In genomic region chr3:122004123-122004522, GRCh38 we compare ENCODE assay signal across 15 cellular contexts. TPM values are rescaled to one million over a fixed set of nuclear protein-coding genes. Genes with fewer than 3 reads are reported as not detected.
A peak's percentile ranks its signal among the peaks of the same experiment; 100 is the strongest.
DNase-seq lines count a peak whose midpoint lies in the region; ATAC-seq lines count a peak whose summit lies in the region.
"Had no signal": no experiment of that assay in that cellular context is flagged by ENCODE, and none has a peak within 500 bp of the region (broad histone marks: within the 10 kb centered on the region; RNA-seq: fewer than 3 reads in every experiment).

No MANE protein-coding gene starts in this region.

- no peaks in the 10 kb centered on the region for H3K36me3 Mint-ChIP-seq in activated naive CD8-positive, alpha-beta T cell treated with anti-CD3 and anti-CD28 coated beads, Interleukin-2, amount 50 U/mL, for 24 hours (ENCODE audit: low read depth)
- H3K36me3 Mint-ChIP-seq in activated naive CD8-positive, alpha-beta T cell treated with anti-CD3 and anti-CD28 coated beads for 36 hours = no peaks in the 10 kb centered on the region
- H3K36me3 Mint-ChIP-seq in activated T-helper 17 cell treated with anti-CD3 and anti-CD28 coated beads, Interleukin-2, amount 50 U/mL, for 72 hours (ENCODE audit: low read depth) = no peaks in the 10 kb centered on the region

- no peak for DNase-seq in activated naive CD8-positive, alpha-beta T cell treated with anti-CD3 and anti-CD28 coated beads, Interleukin-2, amount 50 U/mL, for 24 hours
- no peak for DNase-seq in activated naive CD8-positive, alpha-beta T cell treated with anti-CD3 and anti-CD28 coated beads for 36 hours
- DNase-seq in NCI-H2081 treated with DMSO at 0.1 percent for 48 hours (lab: John Stamatoyannopoulos, UW) = peak; percentile 84
- DNase-seq in inferior parietal cortex (ENCODE audit: extremely low spot score) = no peak
- no peak for DNase-seq in AG08395 (ENCODE audit: low spot score)
- DNase-seq: ACHN; activated CD4-positive, alpha-beta T cell treated with anti-CD3 and anti-CD28 coated beads, Interleukin-2, amount 50 U/mL, for 48 hours; activated gamma-delta T cell; DMS 273 treated with DMSO at 0.1 percent for 48 hours; tibial artery had no signal

- no peaks in the 10 kb centered on the region for H3K9me3 Mint-ChIP-seq in activated naive CD8-positive, alpha-beta T cell treated with anti-CD3 and anti-CD28 coated beads, Interleukin-2, amount 50 U/mL, for 24 hours
- H3K9me3 Mint-ChIP-seq in activated naive CD8-positive, alpha-beta T cell treated with anti-CD3 and anti-CD28 coated beads for 36 hours = no peaks in the 10 kb centered on the region
- H3K9me3 Mint-ChIP-seq in activated T-helper 17 cell treated with anti-CD3 and anti-CD28 coated beads, Interleukin-2, amount 50 U/mL, for 72 hours = no peaks in the 10 kb centered on the region

- peak overlapping the region; percentile 67 for H3K27ac Mint-ChIP-seq in activated naive CD8-positive, alpha-beta T cell treated with anti-CD3 and anti-CD28 coated beads, Interleukin-2, amount 50 U/mL, for 24 hours
- H3K27ac Mint-ChIP-seq in activated naive CD8-positive, alpha-beta T cell treated with anti-CD3 and anti-CD28 coated beads for 36 hours = no peak overlapping the region
- peak overlapping the region; percentile 9 for H3K27ac Mint-ChIP-seq in activated T-helper 17 cell treated with anti-CD3 and anti-CD28 coated beads, Interleukin-2, amount 50 U/mL, for 72 hours

- no peak for ATAC-seq in activated naive CD8-positive, alpha-beta T cell treated with anti-CD3 and anti-CD28 coated beads, Interleukin-2, amount 50 U/mL, for 24 hours
- no peak for ATAC-seq in activated T-helper 17 cell treated with anti-CD3 and anti-CD28 coated beads, Interleukin-2, amount 50 U/mL, for 72 hours (replicated peaks)
- ATAC-seq in HG03521 (IDR thresholded peaks at IDR 0.05; ENCODE audit: unreplicated experiment) (no peak), GM21367 (IDR thresholded peaks at IDR 0.05; ENCODE audit: unreplicated experiment) (no peak)

- H3K4me1 Mint-ChIP-seq in activated naive CD8-positive, alpha-beta T cell treated with anti-CD3 and anti-CD28 coated beads, Interleukin-2, amount 50 U/mL, for 24 hours = peaks cover 30% of the 10 kb centered on the region
- peaks cover 12% of the 10 kb centered on the region for H3K4me1 Mint-ChIP-seq in activated naive CD8-positive, alpha-beta T cell treated with anti-CD3 and anti-CD28 coated beads for 36 hours
- peaks cover 19% of the 10 kb centered on the region for H3K4me1 Mint-ChIP-seq in activated T-helper 17 cell treated with anti-CD3 and anti-CD28 coated beads, Interleukin-2, amount 50 U/mL, for 72 hours

- peaks cover 16% of the 10 kb centered on the region for H3K27me3 Mint-ChIP-seq in activated naive CD8-positive, alpha-beta T cell treated with anti-CD3 and anti-CD28 coated beads, Interleukin-2, amount 50 U/mL, for 24 hours
- H3K27me3 Mint-ChIP-seq in activated naive CD8-positive, alpha-beta T cell treated with anti-CD3 and anti-CD28 coated beads for 36 hours = peaks cover 35% of the 10 kb centered on the region
- H3K27me3 Mint-ChIP-seq in activated T-helper 17 cell treated with anti-CD3 and anti-CD28 coated beads, Interleukin-2, amount 50 U/mL, for 72 hours = peaks cover 22% of the 10 kb centered on the region

- no peak overlapping the region for H3K4me3 Mint-ChIP-seq in activated naive CD8-positive, alpha-beta T cell treated with anti-CD3 and anti-CD28 coated beads, Interleukin-2, amount 50 U/mL, for 24 hours
- H3K4me3 Mint-ChIP-seq in activated naive CD8-positive, alpha-beta T cell treated with anti-CD3 and anti-CD28 coated beads for 36 hours = no peak overlapping the region
- peak overlapping the region; percentile 37 for H3K4me3 Mint-ChIP-seq in activated T-helper 17 cell treated with anti-CD3 and anti-CD28 coated beads, Interleukin-2, amount 50 U/mL, for 72 hours

RNA-seq across cellular contexts. Expression of gene ILDR1, which starts 17.9 kb away (rescaled TPM):
- total RNA-seq in activated naive CD8-positive, alpha-beta T cell treated with anti-CD3 and anti-CD28 coated beads for 36 hours = not detected
- total RNA-seq in activated T-helper 17 cell treated with anti-CD3 and anti-CD28 coated beads, Interleukin-2, amount 50 U/mL, for 72 hours = 1 to 10 TPM in 1 of 2 donors, under 1 TPM in 1; 0.21 to 1.4 TPM
- total RNA-seq: glomerular endothelial cell had no signal

RNA-seq across cellular contexts. Expression of gene CD86, which starts 51.0 kb away (rescaled TPM):
- under 1 TPM; 0.08 to 0.12 TPM for total RNA-seq in activated naive CD8-positive, alpha-beta T cell treated with anti-CD3 and anti-CD28 coated beads for 36 hours
- total RNA-seq in activated T-helper 17 cell treated with anti-CD3 and anti-CD28 coated beads, Interleukin-2, amount 50 U/mL, for 72 hours = 1 to 10 TPM; 1.8 to 4.4 TPM
- total RNA-seq: cardiac muscle cell, glomerular endothelial cell had no signal
